Comparison of ENCODE assay signal across 9 cellular contexts in genomic region chr15:92848852-92849598, GRCh38. TPM values are rescaled to one million over a fixed set of nuclear protein-coding genes. Genes with fewer than 3 reads are reported as not detected.
A peak's percentile ranks its signal among the peaks of the same experiment; 100 is the strongest.
DNase-seq lines count a peak whose midpoint lies in the region; ATAC-seq and TF ChIP-seq lines count a peak whose summit lies in the region.
"Had no signal": no experiment of that assay in that cellular context is flagged by ENCODE, and none has a peak within 500 bp of the region (broad histone marks: within the 10 kb centered on the region; RNA-seq: fewer than 3 reads in every experiment).

No MANE protein-coding gene starts in this region.

- in situ Hi-C loops in mammary epithelial cell (cut with MboI; ENCODE audit: low sequenced_read_pairs in 2 of 2) = no loop called here

- intact Hi-C loops in mammary epithelial cell (cut with micrococcal nuclease) = no loop called here

- H2AFZ ChIP-seq in mammary epithelial cell (ENCODE audit: low read depth, low read length) = no peak overlapping the region

- BruUV-seq in mammary epithelial cell (replicated peaks; lab: Mats Ljungman, UMichigan) = no TSS peak

- H3K9me3 ChIP-seq in mammary epithelial cell (replicated peaks; ENCODE audit: insufficient read depth, low read length) = no peaks in the 10 kb centered on the region

- CTCF ChIA-PET in mammary epithelial cell (lab: Charles Lee; ENCODE audit: low non-redundant PET) (no interaction called here), RWPE1 (lab: Yijun Ruan, JAX) (interaction anchor here (0.6 kb wide), 1 partner anchor 19 kb away, joined by 3 read pairs; no protein-coding TSS in a partner anchor)

- 92% methylated on average over 8 of the region's 13 CpGs for WGBS in mammary epithelial cell (ENCODE audit: low coverage, missing lambda C conversion rate)

- peaks cover 5% of the 10 kb centered on the region for H3K4me1 ChIP-seq in mammary epithelial cell (ENCODE audit: insufficient read depth, low read length)

- H3K4me2 ChIP-seq in mammary epithelial cell (ENCODE audit: insufficient read depth, low read depth, low read length) = no peak overlapping the region

- no peaks in the 10 kb centered on the region for H3K79me2 ChIP-seq in mammary epithelial cell (ENCODE audit: insufficient read depth, low read length)

- H3K9ac ChIP-seq in mammary epithelial cell (ENCODE audit: insufficient read depth, low read length) = no peak overlapping the region

- peak; percentile 83 for ATAC-seq in GM18520 (IDR thresholded peaks at IDR 0.05; ENCODE audit: unreplicated experiment)
- peak; percentile 83 for ATAC-seq in HG02870 (IDR thresholded peaks at IDR 0.05; ENCODE audit: unreplicated experiment)

- DNase-seq in T-helper 9 cell (peak; percentile 9), fibroblast of mammary gland (ENCODE audit: low read depth) (peak; percentile 82), AG20443 (ENCODE audit: low spot score) (no peak), epidermal melanocyte (ENCODE audit: insufficient read length, low spot score) (no peak), mammary epithelial cell (no peak), RWPE1 (ENCODE audit: low spot score) (no peak)
- DNase-seq: heart right ventricle had no signal

- H3K27me3 ChIP-seq in mammary epithelial cell (ENCODE audit: insufficient read depth, low read length) = no peaks in the 10 kb centered on the region

- POLR2A ChIA-PET in RWPE1 (lab: Yijun Ruan, JAX; ENCODE audit: low non-redundant PET) = interaction anchor here (0.6 kb wide), 1 partner anchor 13 kb away, joined by 3 read pairs; no protein-coding TSS in a partner anchor

- dilution Hi-C loops in mammary epithelial cell (cut with HindIII; ENCODE audit: low sequenced_read_pairs) = no loop called here

- H4K20me1 ChIP-seq in mammary epithelial cell (ENCODE audit: insufficient read depth, low read length) = no peaks in the 10 kb centered on the region

- H3K27ac ChIP-seq in mammary epithelial cell (ENCODE audit: insufficient read depth, low read depth, low read length) (no peak overlapping the region), RWPE1 (no peak overlapping the region)

- TF ChIP-seq CTCF in fibroblast of mammary gland (conservative IDR thresholded peaks at IDR 0.05; ENCODE audit: control insufficient read depth, insufficient read depth, low read depth, low read length) = no peak
- TF ChIP-seq CTCF in mammary epithelial cell (conservative IDR thresholded peaks at IDR 0.05 in 1 of 2, IDR thresholded peaks at IDR 0.05 in 1 of 2; ENCODE audit: extremely low read depth in 1 of 2, insufficient read depth in 1 of 2, low read depth in 1 of 2, low read length in 2 of 2) = no peak
- no peak for TF ChIP-seq CTCF in RWPE1 (conservative IDR thresholded peaks at IDR 0.05; ENCODE audit: low read depth)

- no peaks in the 10 kb centered on the region for H3K36me3 ChIP-seq in mammary epithelial cell (ENCODE audit: insufficient read depth, low read length)
- H3K36me3 ChIP-seq: heart right ventricle had no signal

- H3K4me3 ChIP-seq in fibroblast of mammary gland (ENCODE audit: control insufficient read depth, low read depth, low read length) (no peak overlapping the region), mammary epithelial cell (replicated peaks in 1 of 3; ENCODE audit: insufficient read depth in 1 of 3, low read depth in 2 of 3, low read length in 3 of 3) (no peak overlapping the region)
- H3K4me3 ChIP-seq: heart right ventricle had no signal

RNA-seq across cellular contexts. Expression of gene CHD2, which starts 51.1 kb away (rescaled TPM):
- total RNA-seq in mammary epithelial cell = 100 to 1,000 TPM in 1 of 2 donors, 10 to 100 TPM in 1; 65.0 to 103 TPM
- polyA plus RNA-seq in mammary epithelial cell = 16.9 TPM
- polyA minus RNA-seq in mammary epithelial cell = 67.0 TPM

Comparison
In these comparisons a context has a peak if more than half of its experiments do, and no peak if none do; other contexts are left out.
1. DNase-seq: peak in T-helper 9 cell (single experiment) and fibroblast of mammary gland (single experiment); none in AG20443 (single experiment), epidermal melanocyte (single experiment), mammary epithelial cell (single experiment) and RWPE1 (single experiment).